ENCODE assay signal across 23 cellular contexts in genomic region chr9:99272866-99273265, GRCh38. TPM values are rescaled to one million over a fixed set of nuclear protein-coding genes. Genes with fewer than 3 reads are reported as not detected.
DNase-seq lines count a peak whose midpoint lies in the region; ATAC-seq and TF ChIP-seq lines count a peak whose summit lies in the region.
"Had no signal": no experiment of that assay in that cellular context is flagged by ENCODE, and none has a peak within 500 bp of the region (broad histone marks: within the 10 kb centered on the region; RNA-seq: fewer than 3 reads in every experiment).

No MANE protein-coding gene starts in this region.

- in situ Hi-C loops in ACHN (cut with HindIII; ENCODE audit: low pct_ligation_motif_present, low pct_unique_long_range_greater_than_20kb, low sequenced_read_pairs): no loop called here

- H3K9ac ChIP-seq in endodermal cell (ENCODE audit: extremely low read depth, low read length, poor library complexity, severe bottlenecking) (no peak overlapping the region), mesenchymal stem cell (ENCODE audit: low read length) (no peak overlapping the region)

- H2BK15ac ChIP-seq in mesenchymal stem cell (ENCODE audit: low read depth, poor library complexity, severe bottlenecking): no peak overlapping the region

- H3K27me3 ChIP-seq in GM23338 (ENCODE audit: insufficient read depth) (no peaks in the 10 kb centered on the region), endodermal cell (ENCODE audit: control insufficient read depth, insufficient read depth, low read length, poor library complexity, severe bottlenecking) (no peaks in the 10 kb centered on the region), mesenchymal stem cell (ENCODE audit: control insufficient read depth in 1 of 2, insufficient read depth in 1 of 2, low read length in 2 of 2) (no peaks in the 10 kb centered on the region)
- H3K27me3 ChIP-seq: Peyer's patch had no signal

- H2BK120ac ChIP-seq in mesenchymal stem cell (ENCODE audit: low read depth, low read length): no peak overlapping the region

- no peak overlapping the region for H2BK12ac ChIP-seq in mesenchymal stem cell (ENCODE audit: low read length in 2 of 2)

- H3K79me1 ChIP-seq in mesenchymal stem cell (replicated peaks; ENCODE audit: low read length, poor library complexity, severe bottlenecking): no peaks in the 10 kb centered on the region

- H3K4me3 Mint-ChIP-seq in GM23338: no peak overlapping the region
- no peak overlapping the region for H3K4me3 Mint-ChIP-seq in endodermal cell
- no peak overlapping the region for H3K4me3 Mint-ChIP-seq in HFFc6
- H3K4me3 Mint-ChIP-seq: CD4-positive, CD25-positive, alpha-beta regulatory T cell had no signal

- no peak overlapping the region for H3K4me2 ChIP-seq in GM23338
- no peak overlapping the region for H3K4me2 ChIP-seq in mesenchymal stem cell (ENCODE audit: low read length, poor library complexity, severe bottlenecking)

- H4K91ac ChIP-seq in mesenchymal stem cell (ENCODE audit: low read length): no peak overlapping the region

- H2AFZ ChIP-seq in GM23338 (peak overlapping the region; percentile 14; the same call in 1 of the 2 replicates), mesenchymal stem cell (ENCODE audit: low read depth, low read length) (no peak overlapping the region)

- no peak overlapping the region for H4K8ac ChIP-seq in mesenchymal stem cell (ENCODE audit: low read length)

- H3K9me3 ChIP-seq in endodermal cell (ENCODE audit: control insufficient read depth, low read length) (no peaks in the 10 kb centered on the region), mesenchymal stem cell (ENCODE audit: control insufficient read depth, low read length) (no peaks in the 10 kb centered on the region)
- H3K9me3 ChIP-seq: Peyer's patch had no signal

- H3K4me3 ChIP-seq in GM23338 (no peak overlapping the region), endodermal cell (ENCODE audit: low read length) (no peak overlapping the region), mesenchymal stem cell (ENCODE audit: insufficient read depth in 1 of 2, low read depth in 1 of 2, low read length in 2 of 2) (no peak overlapping the region)
- H3K4me3 ChIP-seq: Peyer's patch had no signal

- H3F3A ChIP-seq in GM23338 (replicated peaks; ENCODE audit: low read depth): no peaks in the 10 kb centered on the region

- H3K36me3 ChIP-seq in GM23338 (ENCODE audit: insufficient read depth) (no peaks in the 10 kb centered on the region), endodermal cell (ENCODE audit: control insufficient read depth, insufficient read depth, low read length) (no peaks in the 10 kb centered on the region), mesenchymal stem cell (ENCODE audit: control insufficient read depth in 1 of 2, insufficient read depth in 2 of 2, low read depth in 1 of 2, low read length in 2 of 2) (no peaks in the 10 kb centered on the region)
- H3K36me3 ChIP-seq: Peyer's patch had no signal

- H3K27ac Mint-ChIP-seq in GM23338: no peak overlapping the region
- no peak overlapping the region for H3K27ac Mint-ChIP-seq in endodermal cell
- H3K27ac Mint-ChIP-seq in HFFc6: no peak overlapping the region
- H3K27ac Mint-ChIP-seq: CD4-positive, CD25-positive, alpha-beta regulatory T cell had no signal

- no peak overlapping the region for H3K23ac ChIP-seq in mesenchymal stem cell (ENCODE audit: low read length in 2 of 2)

- H3K18ac ChIP-seq in mesenchymal stem cell (ENCODE audit: low read depth in 1 of 2, low read length in 2 of 2): no peak overlapping the region

- TF ChIP-seq CTCF in GM23338 (conservative IDR thresholded peaks at IDR 0.05; ENCODE audit: low read depth in 2 of 2) (no peak), endodermal cell (conservative IDR thresholded peaks at IDR 0.05) (no peak), HFFc6 (IDR thresholded peaks at IDR 0.05) (no peak)

- 0 out of 2 replicates have a peak, but pooled peaks cover 3% of the 10 kb centered on the region for H3K9me2 ChIP-seq in GM23338 (ENCODE audit: insufficient read depth)

- H3K9me3 Mint-ChIP-seq in GM23338 (no peaks in the 10 kb centered on the region), endodermal cell (no peaks in the 10 kb centered on the region), HFFc6 (peaks cover 6% of the 10 kb centered on the region; the same call in 1 of the 2 replicates)

- H3K27ac ChIP-seq in GM23338 (ENCODE audit: low read depth) (no peak overlapping the region), endodermal cell (ENCODE audit: low read depth, low read length) (no peak overlapping the region), mesenchymal stem cell (ENCODE audit: low read length, poor library complexity, severe bottlenecking) (no peak overlapping the region)
- H3K27ac ChIP-seq: Peyer's patch had no signal

- H3K4me1 ChIP-seq in GM23338 (ENCODE audit: insufficient read depth): no peaks in the 10 kb centered on the region
- no peaks in the 10 kb centered on the region for H3K4me1 ChIP-seq in endodermal cell (ENCODE audit: control insufficient read depth, insufficient read depth, low read length)
- peaks cover 1% of the 10 kb centered on the region for H3K4me1 ChIP-seq in mesenchymal stem cell (ENCODE audit: control insufficient read depth, insufficient read depth, low read depth, low read length)
- H3K4me1 ChIP-seq: Peyer's patch had no signal

- H3K27me3 Mint-ChIP-seq in GM23338 (ENCODE audit: insufficient read depth, low read depth, poor library complexity) (no peaks in the 10 kb centered on the region), endodermal cell (ENCODE audit: insufficient read depth) (no peaks in the 10 kb centered on the region), HFFc6 (ENCODE audit: insufficient read depth) (peaks cover 3% of the 10 kb centered on the region; the same call in 1 of the 2 replicates)

- H3K4me1 Mint-ChIP-seq in GM23338 (no peaks in the 10 kb centered on the region; the same call in 2 of the 3 replicates), endodermal cell (peaks cover 4% of the 10 kb centered on the region), HFFc6 (ENCODE audit: low read depth) (peaks cover 26% of the 10 kb centered on the region)
- H3K4me1 Mint-ChIP-seq: CD4-positive, CD25-positive, alpha-beta regulatory T cell had no signal

- H2AK5ac ChIP-seq in mesenchymal stem cell (ENCODE audit: low read length, severe bottlenecking): no peak overlapping the region

- WGBS in endodermal cell (ENCODE audit: insufficient coverage in 1 of 2, insufficient read length in 1 of 2), 2 experiments: 89 to 92% methylated on average over 1 of the region's 1 CpG
- WGBS in mesenchymal stem cell: 90% methylated on average over 1 of the region's 1 CpG

- H3K36me3 Mint-ChIP-seq in GM23338 (ENCODE audit: low read depth): no peaks in the 10 kb centered on the region
- H3K36me3 Mint-ChIP-seq in endodermal cell (ENCODE audit: low read depth): no peaks in the 10 kb centered on the region
- H3K36me3 Mint-ChIP-seq in HFFc6 (ENCODE audit: low read depth): 0 out of 2 replicates have a peak, but pooled peaks cover 5% of the 10 kb centered on the region
- H3K36me3 Mint-ChIP-seq: CD4-positive, CD25-positive, alpha-beta regulatory T cell had no signal

- no peak overlapping the region for H3K4ac ChIP-seq in mesenchymal stem cell (ENCODE audit: low read depth in 1 of 2, low read length in 2 of 2)

- no peak overlapping the region for H3K14ac ChIP-seq in mesenchymal stem cell (ENCODE audit: low read length in 2 of 2)

- H4K20me1 ChIP-seq in GM23338 (replicated peaks; ENCODE audit: insufficient read depth): no peaks in the 10 kb centered on the region

- H3K79me2 ChIP-seq in GM23338 (replicated peaks; ENCODE audit: insufficient read depth): no peaks in the 10 kb centered on the region

- peak; percentile 66 for DNase-seq in ACHN
- DNase-seq in GM23338 (ENCODE audit: low spot score): no peak
- DNase-seq in endodermal cell: peak; percentile 24
- no peak for DNase-seq in mesenchymal stem cell
- no peak for DNase-seq in HFFc6
- no peak for DNase-seq in NOMO-1 (lab: John Stamatoyannopoulos, UW; ENCODE audit: unreplicated experiment in 2 of 2)
- DNase-seq: 8988T; CD4-positive, CD25-positive, alpha-beta regulatory T cell; H7; KBM-7; MV-4-11; NCI-H1105; NCI-H1436 treated with DMSO at 0.1 percent for 48 hours; NCI-H187 treated with DMSO at 0.1 percent for 48 hours; NCI-H446; NCI-H524 treated with DMSO at 0.1 percent for 48 hours; NCI-H82; OCI-M1; Peyer's patch; SIG-M5 had no signal

- H2BK5ac ChIP-seq in mesenchymal stem cell (ENCODE audit: low read depth, low read length, poor library complexity, severe bottlenecking): peak overlapping the region; percentile 22

- ATAC-seq in GM23338 (no peak), GM21786 (IDR thresholded peaks at IDR 0.05; ENCODE audit: unreplicated experiment) (no peak), GM19351 (IDR thresholded peaks at IDR 0.05; ENCODE audit: unreplicated experiment) (no peak)
- ATAC-seq: SK-N-SH treated with all-trans-retinoic acid at 6 μM for 48 hours had no signal

TF ChIP-seq in GM23338, 12 proteins besides CTCF, POLR2A, EP300 and RAD21:
- TF ChIP-seq ZNF331 (CRISPR knock-in tag; IDR thresholded peaks at IDR 0.05; ENCODE audit: low read depth): no peak
TF ChIP-seq in GM23338: peak in this region for 0.

RNA-seq across cellular contexts. Expression of gene SEC61B, which starts 50.8 kb away (rescaled TPM):
- total RNA-seq in GM23338 (2014; rRNA removed; shearing (Covaris generic)): 90.5 and 133 TPM in 2 replicates
- 602 and 623 TPM in 2 replicates for polyA plus RNA-seq in GM23338 (2016; fragmentation: Nextera tagmentation; extraction: Ambion mirVana)
- 100 to 1,000 TPM; 153 to 187 TPM for total RNA-seq in endodermal cell
- polyA plus RNA-seq in endodermal cell (2013, experiment 1 of 2): 189 TPM
- polyA plus RNA-seq in endodermal cell (2013, experiment 2 of 2): 214 TPM
- polyA plus RNA-seq in mesenchymal stem cell (2013, experiment 1 of 2): 670 TPM
- polyA plus RNA-seq in mesenchymal stem cell (2013, experiment 2 of 2): 669 TPM
- total RNA-seq in HFFc6 (2021; fragmentation: NEBNext Ultra II Directional; extraction: Animal tissue kit (Norgen Biotek cat#: 25700)): 100 to 1,000 TPM; 234 to 281 (median 252) TPM

RNA-seq across cellular contexts. Expression of gene ALG2, which starts 51.1 kb away (rescaled TPM):
- total RNA-seq in GM23338 (2014; rRNA removed; shearing (Covaris generic)): 34.3 and 39.7 TPM in 2 replicates
- 28.8 and 31.5 TPM in 2 replicates for polyA plus RNA-seq in GM23338 (2016; fragmentation: Nextera tagmentation; extraction: Ambion mirVana)
- 10 to 100 TPM; 27.6 to 28.8 TPM for total RNA-seq in endodermal cell
- polyA plus RNA-seq in endodermal cell (2013, experiment 1 of 2): 24.1 TPM
- polyA plus RNA-seq in endodermal cell (2013, experiment 2 of 2): 21.5 TPM
- polyA plus RNA-seq in mesenchymal stem cell (2013, experiment 1 of 2): 42.9 TPM
- 44.0 TPM for polyA plus RNA-seq in mesenchymal stem cell (2013, experiment 2 of 2)
- total RNA-seq in HFFc6 (2021; fragmentation: NEBNext Ultra II Directional; extraction: Animal tissue kit (Norgen Biotek cat#: 25700)): 10 to 100 TPM; 30.4 to 42.2 (median 38.3) TPM

Comparison
In these comparisons a context has a peak if more than half of its experiments do, and no peak if none do; other contexts are left out.
1. DNase-seq: peak in ACHN (single experiment) and endodermal cell (single experiment); none in GM23338 (single experiment), mesenchymal stem cell (single experiment), HFFc6 (single experiment) and NOMO-1 (0 of 2).